ENCODE assay signal across 30 cellular contexts in the genomic region with DNA sequence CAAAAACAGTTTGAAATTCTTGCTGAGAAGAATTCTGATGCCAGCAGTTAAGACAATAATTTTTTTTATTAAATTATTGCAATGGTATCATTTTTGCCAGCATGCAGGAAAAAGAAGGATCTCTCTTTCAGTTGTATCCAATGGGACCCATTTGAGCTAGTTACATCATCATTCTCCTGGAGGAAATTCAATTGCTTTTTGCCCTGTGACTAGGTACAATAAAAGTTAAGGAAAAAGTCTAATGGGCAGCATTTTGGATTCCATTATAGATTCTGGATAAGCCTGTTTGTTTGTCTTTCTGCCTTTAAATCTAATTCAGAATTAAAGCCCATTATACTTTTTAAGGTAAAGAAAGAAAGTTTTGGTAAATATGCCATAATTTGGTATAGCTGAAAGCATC.
"Had no signal": no experiment of that assay in that cellular context is flagged by ENCODE, and none has a peak within 500 bp of the region (broad histone marks: within the 10 kb centered on the region; RNA-seq: fewer than 3 reads in every experiment).

No MANE protein-coding gene starts in this region.

- ATAC-seq: activated naive CD4-positive, alpha-beta T cell treated with anti-CD3 and anti-CD28 coated beads, Interleukin-2, amount 50 U/mL, for 72 hours; activated T-cell treated with anti-CD3 and anti-CD28 coated beads, Interleukin-2, amount 50 U/mL, for 72 hours; esophagus mucosa had no signal

- H3K4me3 Mint-ChIP-seq: activated CD4-positive, alpha-beta memory T cell treated with anti-CD3 and anti-CD28 coated beads, Interleukin-2, amount 10 ng/mL, durations not matched to agents 7 days and 5 days; activated CD4-positive, alpha-beta T cell treated with anti-CD3 and anti-CD28 coated beads, Interleukin-2, amount 10 ng/mL, durations not matched to agents 7 days and 5 days; activated naive CD4-positive, alpha-beta T cell treated with anti-CD3 and anti-CD28 coated beads, Interleukin-2, amount 10 ng/mL, durations not matched to agents 7 days and 5 days; activated naive CD8-positive, alpha-beta T cell treated with anti-CD3 and anti-CD28 coated beads, Interleukin-2, amount 10 ng/mL, durations not matched to agents 7 days and 5 days; activated T-cell treated with anti-CD3 and anti-CD28 coated beads, Interleukin-2, amount 50 U/mL, for 24 hours; activated T-cell treated with anti-CD3 and anti-CD28 coated beads, Interleukin-2, amount 50 U/mL, for 72 hours; brain; dendritic cell treated with granulocyte-macrophage colony-stimulating factor and Interleukin-4, amounts not matched to agents 40 ng/mL and 50 ng/mL, for 4 days; endodermal cell had no signal

- H3K4me3 ChIP-seq: ascending aorta, breast epithelium, cardiac muscle cell, coronary artery, dorsolateral prefrontal cortex had no signal

- H3K36me3 ChIP-seq: ascending aorta, breast epithelium, cardiac muscle cell had no signal

- H3K4me1 ChIP-seq: breast epithelium had no signal

- H3K4me1 Mint-ChIP-seq: activated CD4-positive, alpha-beta memory T cell treated with anti-CD3 and anti-CD28 coated beads, Interleukin-2, amount 10 ng/mL, durations not matched to agents 7 days and 5 days; activated CD4-positive, alpha-beta T cell treated with anti-CD3 and anti-CD28 coated beads, Interleukin-2, amount 10 ng/mL, durations not matched to agents 7 days and 5 days; activated naive CD4-positive, alpha-beta T cell treated with anti-CD3 and anti-CD28 coated beads, Interleukin-2, amount 10 ng/mL, durations not matched to agents 7 days and 5 days; activated naive CD8-positive, alpha-beta T cell treated with anti-CD3 and anti-CD28 coated beads, Interleukin-2, amount 10 ng/mL, durations not matched to agents 7 days and 5 days had no signal

- H3K27me3 Mint-ChIP-seq: activated CD4-positive, alpha-beta memory T cell treated with anti-CD3 and anti-CD28 coated beads, Interleukin-2, amount 10 ng/mL, durations not matched to agents 7 days and 5 days; activated CD4-positive, alpha-beta T cell treated with anti-CD3 and anti-CD28 coated beads, Interleukin-2, amount 10 ng/mL, durations not matched to agents 7 days and 5 days; activated naive CD8-positive, alpha-beta T cell treated with anti-CD3 and anti-CD28 coated beads, Interleukin-2, amount 10 ng/mL, durations not matched to agents 7 days and 5 days; activated T-cell treated with anti-CD3 and anti-CD28 coated beads, Interleukin-2, amount 50 U/mL, for 24 hours; brain; dendritic cell treated with granulocyte-macrophage colony-stimulating factor and Interleukin-4, amounts not matched to agents 40 ng/mL and 50 ng/mL, for 4 days had no signal

- H3K9me3 Mint-ChIP-seq: activated CD4-positive, alpha-beta memory T cell treated with anti-CD3 and anti-CD28 coated beads, Interleukin-2, amount 10 ng/mL, durations not matched to agents 7 days and 5 days; activated CD4-positive, alpha-beta T cell treated with anti-CD3 and anti-CD28 coated beads, Interleukin-2, amount 10 ng/mL, durations not matched to agents 7 days and 5 days; activated naive CD4-positive, alpha-beta T cell treated with anti-CD3 and anti-CD28 coated beads, Interleukin-2, amount 10 ng/mL, durations not matched to agents 7 days and 5 days; activated naive CD8-positive, alpha-beta T cell treated with anti-CD3 and anti-CD28 coated beads, Interleukin-2, amount 10 ng/mL, durations not matched to agents 7 days and 5 days; activated T-cell treated with anti-CD3 and anti-CD28 coated beads, Interleukin-2, amount 50 U/mL, for 24 hours; brain; dendritic cell treated with granulocyte-macrophage colony-stimulating factor and Interleukin-4, amounts not matched to agents 40 ng/mL and 50 ng/mL, for 4 days; endodermal cell had no signal

- H3K9me3 ChIP-seq: ascending aorta, breast epithelium had no signal

- H3K27ac Mint-ChIP-seq: activated CD4-positive, alpha-beta memory T cell treated with anti-CD3 and anti-CD28 coated beads, Interleukin-2, amount 10 ng/mL, durations not matched to agents 7 days and 5 days; activated CD4-positive, alpha-beta T cell treated with anti-CD3 and anti-CD28 coated beads, Interleukin-2, amount 10 ng/mL, durations not matched to agents 7 days and 5 days; activated naive CD4-positive, alpha-beta T cell treated with anti-CD3 and anti-CD28 coated beads, Interleukin-2, amount 10 ng/mL, durations not matched to agents 7 days and 5 days; activated naive CD4-positive, alpha-beta T cell treated with anti-CD3 and anti-CD28 coated beads, Interleukin-2, amount 50 U/mL, for 72 hours; activated naive CD8-positive, alpha-beta T cell treated with anti-CD3 and anti-CD28 coated beads, Interleukin-2, amount 10 ng/mL, durations not matched to agents 7 days and 5 days; activated T-cell treated with anti-CD3 and anti-CD28 coated beads, Interleukin-2, amount 50 U/mL, for 24 hours; activated T-cell treated with anti-CD3 and anti-CD28 coated beads, Interleukin-2, amount 50 U/mL, for 72 hours; brain; dendritic cell treated with granulocyte-macrophage colony-stimulating factor and Interleukin-4, amounts not matched to agents 40 ng/mL and 50 ng/mL, for 4 days; endodermal cell had no signal

- H3K27ac ChIP-seq: ascending aorta, breast epithelium, cardiac muscle cell had no signal

- H3K36me3 Mint-ChIP-seq: activated naive CD4-positive, alpha-beta T cell treated with anti-CD3 and anti-CD28 coated beads, Interleukin-2, amount 10 ng/mL, durations not matched to agents 7 days and 5 days; activated naive CD4-positive, alpha-beta T cell treated with anti-CD3 and anti-CD28 coated beads, Interleukin-2, amount 50 U/mL, for 72 hours; activated naive CD8-positive, alpha-beta T cell treated with anti-CD3 and anti-CD28 coated beads, Interleukin-2, amount 10 ng/mL, durations not matched to agents 7 days and 5 days; brain had no signal

- DNase-seq: activated CD4-positive, alpha-beta memory T cell treated with anti-CD3 and anti-CD28 coated beads, Interleukin-2, amount 10 ng/mL, durations not matched to agents 7 days and 5 days; activated CD4-positive, alpha-beta T cell treated with anti-CD3 and anti-CD28 coated beads for 1 hour; activated CD4-positive, alpha-beta T cell treated with anti-CD3 and anti-CD28 coated beads for 4 hours; activated CD4-positive, alpha-beta T cell treated with anti-CD3 and anti-CD28 coated beads, Interleukin-2, amount 10 ng/mL, durations not matched to agents 7 days and 5 days; activated CD4-positive, alpha-beta T cell treated with anti-CD3 and anti-CD28 coated beads, Interleukin-2, amount 50 U/mL, for 4 hours; activated CD4-positive, CD25-positive, alpha-beta regulatory T cell; activated CD8-positive, alpha-beta memory T cell treated with anti-CD3 and anti-CD28 coated beads, Interleukin-2, amount 50 U/mL, for 48 hours; activated gamma-delta T cell; activated naive CD4-positive, alpha-beta T cell; activated naive CD4-positive, alpha-beta T cell treated with anti-CD3 and anti-CD28 coated beads, Interleukin-2, amount 10 ng/mL, durations not matched to agents 7 days and 5 days; activated naive CD8-positive, alpha-beta T cell treated with anti-CD3 and anti-CD28 coated beads, Interleukin-2, amount 10 ng/mL, durations not matched to agents 7 days and 5 days; activated T-cell treated with anti-CD3 and anti-CD28 coated beads for 4 hours; activated T-cell treated with anti-CD3 and anti-CD28 coated beads, Interleukin-2, amount 50 U/mL, for 24 hours; activated T-cell treated with anti-CD3 and anti-CD28 coated beads, Interleukin-2, amount 50 U/mL, for 72 hours; central memory CD4-positive, alpha-beta T cell; dorsolateral prefrontal cortex; effector memory CD4-positive, alpha-beta T cell; endodermal cell; foreskin fibroblast; head of caudate nucleus; T-helper 2 cell had no signal

- H3K27me3 ChIP-seq: ascending aorta, breast epithelium, cardiac muscle cell, dorsolateral prefrontal cortex had no signal

- FAIRE-seq: frontal cortex had no signal
